1 cellular context compared by ENCODE assay signal in the genomic region with DNA sequence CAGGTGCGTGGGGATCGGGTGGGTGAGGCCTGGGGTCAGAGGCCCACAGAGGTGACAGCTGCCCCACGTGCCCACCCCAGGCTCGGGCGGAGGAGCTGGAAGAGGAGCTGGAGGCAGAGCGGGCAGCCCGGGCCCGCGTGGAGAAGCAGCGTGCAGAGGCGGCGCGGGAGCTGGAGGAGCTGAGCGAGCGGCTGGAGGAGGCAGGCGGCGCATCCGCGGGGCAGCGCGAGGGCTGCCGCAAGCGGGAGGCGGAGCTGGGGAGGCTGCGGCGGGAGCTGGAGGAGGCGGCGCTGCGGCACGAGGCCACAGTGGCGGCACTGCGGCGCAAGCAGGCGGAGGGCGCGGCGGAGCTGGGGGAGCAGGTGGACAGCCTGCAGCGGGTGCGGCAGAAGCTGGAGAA.
TF ChIP-seq lines count a peak whose summit lies in the region.

No MANE protein-coding gene starts in this region.

TF ChIP-seq in H1, 55 proteins besides CTCF, POLR2A, EP300 and RAD21:
- TF ChIP-seq CTBP2 (IDR thresholded peaks at IDR 0.05; ENCODE audit: borderline replicate concordance, insufficient read depth, insufficient read length, low read length) (no peak), BACH1 (IDR thresholded peaks at IDR 0.05; ENCODE audit: low read length) (no peak), CHD2 (IDR thresholded peaks at IDR 0.05; ENCODE audit: low read length) (no peak), CEBPB (IDR thresholded peaks at IDR 0.05; ENCODE audit: low read depth, low read length) (no peak), GABPA (IDR thresholded peaks at IDR 0.05; ENCODE audit: borderline replicate concordance, insufficient read depth, low read length) (no peak), TEAD4 (IDR thresholded peaks at IDR 0.05; ENCODE audit: low read depth, low read length) (no peak), EZH2 (IDR thresholded peaks at IDR 0.05; ENCODE audit: low read depth, low read length, severe bottlenecking) (no peak), ZNF274 (IDR thresholded peaks at IDR 0.05; ENCODE audit: borderline replicate concordance, extremely low read depth, low read length) (no peak), SUZ12 (IDR thresholded peaks at IDR 0.05; ENCODE audit: low read length) (no peak), RFX5 (IDR thresholded peaks at IDR 0.05; ENCODE audit: borderline replicate concordance, low read depth, low read length) (no peak), MAX (IDR thresholded peaks at IDR 0.05) (peak; percentile 66)
- TF ChIP-seq, protein P1, sequence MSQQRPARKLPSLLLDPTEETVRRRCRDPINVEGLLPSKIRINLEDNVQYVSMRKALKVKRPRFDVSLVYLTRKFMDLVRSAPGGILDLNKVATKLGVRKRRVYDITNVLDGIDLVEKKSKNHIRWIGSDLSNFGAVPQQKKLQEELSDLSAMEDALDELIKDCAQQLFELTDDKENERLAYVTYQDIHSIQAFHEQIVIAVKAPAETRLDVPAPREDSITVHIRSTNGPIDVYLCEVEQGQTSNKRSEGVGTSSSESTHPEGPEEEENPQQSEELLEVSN (IDR thresholded peaks at IDR 0.05), result peak; percentile 67
TF ChIP-seq in H1: peak in this region for 2.
